ENCODE assay signal across 1 cellular context in genomic region chr2:38095996-38096861, GRCh38.
TF ChIP-seq lines count a peak whose summit lies in the region.

No MANE protein-coding gene starts in this region.

TF ChIP-seq in GM12878, 131 proteins besides CTCF, POLR2A, EP300 and RAD21 (continued from another document):
- TF ChIP-seq MAX (IDR thresholded peaks at IDR 0.05; ENCODE audit: low read depth, low read length) (no peak), BCL11A (IDR thresholded peaks at IDR 0.05; ENCODE audit: low read depth, low read length) (peak; percentile 48), ZBTB11 (CRISPR knock-in tag; IDR thresholded peaks at IDR 0.05) (no peak), SP1 (IDR thresholded peaks at IDR 0.05; ENCODE audit: low read depth, low read length) (no peak), CREM (IDR thresholded peaks at IDR 0.05; ENCODE audit: low read depth) (peak; percentile 55; the same call in 1 of the 2 replicates), RUNX3 (IDR thresholded peaks at IDR 0.05; ENCODE audit: low read length) (peak; percentile 77), MEF2B (IDR thresholded peaks at IDR 0.05; ENCODE audit: partially characterized antibody, poor library complexity, severe bottlenecking) (peak; percentile 10), EED (IDR thresholded peaks at IDR 0.05; ENCODE audit: low read depth) (0 out of 2 replicates have a peak, but pooled peaks have one; percentile 68), E4F1 (IDR thresholded peaks at IDR 0.05; ENCODE audit: borderline replicate concordance, partially characterized antibody) (no peak), ESRRA (IDR thresholded peaks at IDR 0.05; ENCODE audit: low read length) (no peak), TCF12 (IDR thresholded peaks at IDR 0.05; ENCODE audit: low read depth, low read length) (0 out of 2 replicates have a peak, but pooled peaks have one; percentile 48), NFIC (IDR thresholded peaks at IDR 0.05; ENCODE audit: low read depth, low read length) (peak; percentile 79), PAX5 (IDR thresholded peaks at IDR 0.05; ENCODE audit: borderline replicate concordance, low read depth, low read length) (peak; percentile 54; the same call in 1 of the 2 replicates)
